Comparison of ENCODE assay signal across 34 cellular contexts in the genomic region with DNA sequence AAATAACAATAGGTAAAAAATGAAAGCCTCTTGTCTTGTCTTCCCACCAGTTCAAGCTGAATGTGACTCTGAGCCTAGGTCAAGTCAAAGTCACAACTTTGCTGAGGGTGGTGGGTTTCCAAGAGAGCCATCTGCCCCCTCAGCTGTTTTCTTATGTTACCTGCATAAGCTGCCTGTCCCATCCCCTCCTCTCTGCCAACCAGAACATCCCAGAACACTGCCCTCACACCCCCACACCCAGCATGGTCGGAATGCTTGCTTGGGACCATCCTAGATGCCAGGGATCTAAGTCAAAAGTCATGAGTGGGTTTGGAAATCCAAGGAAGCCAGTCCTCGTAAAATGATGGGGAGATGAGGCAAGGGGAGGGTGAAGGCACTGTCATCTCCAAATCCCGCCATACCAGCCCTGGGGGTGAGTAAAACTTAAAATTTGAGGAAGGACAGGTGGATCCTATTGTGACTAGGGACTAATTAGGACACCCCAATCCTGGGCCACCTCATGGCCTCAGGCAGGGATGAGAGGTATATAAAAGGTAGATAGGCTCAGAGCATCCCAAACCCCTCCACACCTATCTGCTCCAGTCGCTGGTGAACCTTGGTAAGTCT. TPM values are rescaled to one million over a fixed set of nuclear protein-coding genes. Genes with fewer than 3 reads are reported as not detected.
"Had no signal": no experiment of that assay in that cellular context is flagged by ENCODE, and none has a peak within 500 bp of the region (broad histone marks: within the 10 kb centered on the region; RNA-seq: fewer than 3 reads in every experiment).

Gene SPRR5, plus strand, starts transcription at position 556 of the 606 bp plus-strand sequence. CDS start 1,349 bp downstream, outside the sequence.

- H3K4me1 ChIP-seq: heart right ventricle, left lung, right atrium auricular region, testis, thyroid gland, transverse colon, upper lobe of right lung had no signal

- H3K9me3 ChIP-seq: heart right ventricle, left lung, mucosa of descending colon, ovary, right atrium auricular region, right lobe of liver, testis, thyroid gland, transverse colon, upper lobe of right lung had no signal

- H3K4me2 ChIP-seq: smooth muscle cell had no signal

- H3K27me3 ChIP-seq: left lung, ovary, right atrium auricular region, right lobe of liver, testis, thyroid gland, transverse colon, upper lobe of right lung had no signal

- DNase-seq: heart right ventricle; hippocampal formation; kidney; left colon; left lung; midbrain; mucosa of descending colon; naive thymus-derived CD4-positive, alpha-beta T cell; ovary; right lobe of liver; stimulated activated CD4-positive, alpha-beta T cell treated with anti-CD3 and anti-CD28 coated beads, Interleukin-1b, Interleukin-23, amount 100 ng/mL, for 48 hours; stimulated activated CD4-positive, alpha-beta T cell treated with anti-CD3 and anti-CD28 coated beads, Interleukin-2, amount 100 ng/mL, for 48 hours; stimulated activated CD4-positive, alpha-beta T cell treated with anti-CD3 and anti-CD28 coated beads, Interleukin-4, amount 100 ng/mL, for 4 hours; stimulated activated CD8-positive, alpha-beta memory T cell treated with anti-CD3 and anti-CD28 coated beads, Interleukin-4, amount 100 ng/mL, for 48 hours; stimulated activated naive CD4-positive, alpha-beta T cell treated with Interleukin-2 at 50 U/mL for 16 hours; stimulated activated naive CD8-positive, alpha-beta T cell treated with anti-CD3 and anti-CD28 coated beads, Interleukin-15, amount 100 ng/mL, for 72 hours; substantia nigra; testis; thyroid gland; transverse colon; upper lobe of right lung had no signal

- H3K4me3 ChIP-seq: heart right ventricle, left lung, lung, mucosa of descending colon, ovary, right atrium auricular region, right lobe of liver, smooth muscle cell, testis, thyroid gland, transverse colon, upper lobe of right lung had no signal

- H3K27ac ChIP-seq: heart right ventricle, left lung, ovary, right atrium auricular region, right lobe of liver, testis, thyroid gland, transverse colon, upper lobe of right lung had no signal

- H3K36me3 ChIP-seq: heart right ventricle, left lung, ovary, right atrium auricular region, right lobe of liver, thyroid gland, transverse colon, upper lobe of right lung had no signal

RNA-seq across cellular contexts. Expression of gene SPRR5, which starts in this region (rescaled TPM):
- total RNA-seq: heart right ventricle; kidney; left colon; left lung; liver; lung; mesenteric fat pad; mucosa of descending colon; myocyte; naive thymus-derived CD4-positive, alpha-beta T cell; natural killer cell treated with Interleukin-12 subunit alpha and Interleukin-12 subunit beta and Interleukin-15 and Interleukin-18, amount 100 ng/mL, for 72 hours; omental fat pad; ovary; progenitor cell of endocrine pancreas; pulmonary artery endothelial cell; renal cortical epithelial cell; right atrium auricular region; right lobe of liver; skeletal muscle tissue; testis; thyroid gland; transverse colon; upper lobe of right lung had no signal
- polyA plus RNA-seq: heart right ventricle; liver; naive thymus-derived CD4-positive, alpha-beta T cell; neural cell; ovary; smooth muscle cell had no signal
